Comparison of ENCODE assay signal across 10 cellular contexts in genomic region chr4:792729-793108, GRCh38. TPM values are rescaled to one million over a fixed set of nuclear protein-coding genes. Genes with fewer than 3 reads are reported as not detected.
DNase-seq lines count a peak whose midpoint lies in the region; ATAC-seq, FAIRE-seq and TF ChIP-seq lines count a peak whose summit lies in the region.
"Had no signal": no experiment of that assay in that cellular context is flagged by ENCODE, and none has a peak within 500 bp of the region (broad histone marks: within the 10 kb centered on the region; RNA-seq: fewer than 3 reads in every experiment).

No MANE protein-coding gene starts in this region.

- H4K20me1 ChIP-seq in H1 (replicated peaks in 1 of 2; ENCODE audit: control insufficient read depth in 1 of 2, insufficient read depth in 2 of 2, low read length in 2 of 2), result peaks cover 4 to 8% of the 10 kb centered on the region in 2 experiments

- no peaks in the 10 kb centered on the region for H3K79me2 ChIP-seq in H1 (ENCODE audit: control insufficient read depth in 1 of 2, insufficient read depth in 2 of 2, low read length in 2 of 2)

- H3K4me3 ChIP-seq in H1 (ENCODE audit: extremely low read depth in 1 of 4, insufficient read depth in 2 of 4, low read depth in 3 of 4, low read length in 4 of 4) (peak overlapping the region in 1 of 4 experiments; percentile 51; a peak in 2 of 8 replicates), stomach (peak overlapping the region; percentile 28 to 49 (median 35))
- H3K4me3 ChIP-seq: upper lobe of right lung had no signal

- peak overlapping the region; percentile 82; the same call in 1 of the 2 replicates for H2BK5ac ChIP-seq in H1 (ENCODE audit: low read depth, low read length)

- H2BK12ac ChIP-seq in H1 (ENCODE audit: low read depth, low read length), result peak overlapping the region; percentile 99; the same call in 1 of the 2 replicates

- no peaks in the 10 kb centered on the region for H3K36me3 ChIP-seq in H1 (ENCODE audit: control insufficient read depth in 2 of 4, insufficient read depth in 4 of 4, low read length in 3 of 4)
- H3K36me3 ChIP-seq in stomach, result no peaks in the 10 kb centered on the region
- H3K36me3 ChIP-seq: upper lobe of right lung had no signal

- peak overlapping the region; percentile 19; the same call in 1 of the 2 replicates for H3K18ac ChIP-seq in H1 (ENCODE audit: extremely low read depth, low read length)

- no peak overlapping the region for H2BK120ac ChIP-seq in H1 (replicated peaks; ENCODE audit: low read depth, low read length)

- no peak overlapping the region for H3K56ac ChIP-seq in H1 (replicated peaks; ENCODE audit: insufficient read length, low read depth, low read length)

- H3K23ac ChIP-seq in H1 (ENCODE audit: insufficient read length), result no peak overlapping the region

- TF ChIP-seq CTCF in WTC11 (IDR thresholded peaks at IDR 0.05) (no peak), H1 (IDR thresholded peaks at IDR 0.05; ENCODE audit: control extremely low read depth in 1 of 3, insufficient read depth in 1 of 3, low read depth in 1 of 3, low read length in 3 of 3) (no peak), stomach (IDR thresholded peaks at IDR 0.05) (no peak)

- H3K4me3 Mint-ChIP-seq in activated T-cell treated with anti-CD3 and anti-CD28 coated beads, Interleukin-2, amount 50 U/mL, for 4 hours, result peak overlapping the region; percentile 46
- H3K4me3 Mint-ChIP-seq in WTC11, result peak overlapping the region; percentile 40

- no peak overlapping the region for H3K4ac ChIP-seq in H1 (replicated peaks; ENCODE audit: insufficient read length, low read depth, low read length)

- peaks cover 44% of the 10 kb centered on the region for H3K27me3 Mint-ChIP-seq in activated T-cell treated with anti-CD3 and anti-CD28 coated beads, Interleukin-2, amount 50 U/mL, for 4 hours (ENCODE audit: low read depth)
- H3K27me3 Mint-ChIP-seq in WTC11 (ENCODE audit: low read depth), result peaks cover 68% of the 10 kb centered on the region

- peak overlapping the region; percentile 99 for H2AK5ac ChIP-seq in H1 (ENCODE audit: low read depth, low read length)

- ATAC-seq in activated T-cell treated with anti-CD3 and anti-CD28 coated beads, Interleukin-2, amount 50 U/mL, for 4 hours, result peak; percentile 48 to 52
- ATAC-seq in WTC11, result no peak

- H3K4me1 Mint-ChIP-seq in activated T-cell treated with anti-CD3 and anti-CD28 coated beads, Interleukin-2, amount 50 U/mL, for 4 hours (ENCODE audit: low read depth), result peaks cover 20% of the 10 kb centered on the region
- peaks cover 23% of the 10 kb centered on the region for H3K4me1 Mint-ChIP-seq in WTC11

- H3K4me1 ChIP-seq in H1 (replicated peaks in 1 of 4; ENCODE audit: control insufficient read depth in 3 of 4, insufficient read depth in 4 of 4, low read length in 3 of 4) (peaks cover 5 to 38% (median 21%) of the 10 kb centered on the region in 4 experiments), stomach (peaks cover 26 to 58% (median 42%) of the 10 kb centered on the region in 4 donors)

- no peak overlapping the region for H2AFZ ChIP-seq in H1 (ENCODE audit: low read length)

- H2BK20ac ChIP-seq in H1 (ENCODE audit: low read length), result peak overlapping the region; percentile 8; the same call in 1 of the 2 replicates

- TF ChIP-seq POLR2A in H1 (IDR thresholded peaks at IDR 0.05; ENCODE audit: control extremely low read depth in 1 of 2, low read depth in 2 of 2, low read length in 2 of 2) (no peak), stomach (IDR thresholded peaks at IDR 0.05) (no peak)

- H3K27ac ChIP-seq in H1 (ENCODE audit: low read depth, low read length) (no peak overlapping the region), stomach (no peak overlapping the region)
- H3K27ac ChIP-seq: upper lobe of right lung had no signal

- H3K79me1 ChIP-seq in H1 (ENCODE audit: low read depth, low read length), result no peaks in the 10 kb centered on the region

- no peak overlapping the region; the same call in 1 of the 2 replicates for H4K8ac ChIP-seq in H1 (ENCODE audit: extremely low read depth, insufficient read depth, low read length)

- H3K27ac Mint-ChIP-seq in WTC11, result no peak overlapping the region

- H3K4me2 ChIP-seq in H1 (ENCODE audit: insufficient read depth in 1 of 2, low read depth in 2 of 2, low read length in 2 of 2), result peak overlapping the region in 1 of 2 experiments; percentile 65; a peak in 3 of 4 replicates

- no peak overlapping the region for H3K9ac ChIP-seq in H1 (replicated peaks in 1 of 4; ENCODE audit: extremely low read depth in 1 of 4, low read depth in 3 of 4, low read length in 3 of 4)

- H3K9me3 ChIP-seq in H1 (ENCODE audit: insufficient read depth in 2 of 2, low read depth in 1 of 2, low read length in 1 of 2) (no peaks in the 10 kb centered on the region), stomach (no peaks in the 10 kb centered on the region)
- H3K9me3 ChIP-seq: upper lobe of right lung had no signal

- peaks cover 5% of the 10 kb centered on the region; the same call in 1 of the 2 replicates for H3K23me2 ChIP-seq in H1 (ENCODE audit: low read depth, low read length)

- CTCF ChIA-PET in WTC11 (lab: Charles Lee) (interaction anchor here (1.3 to 3.3 kb wide), 2 partner anchors 11 to 22 kb away, joined by 3 to 19 read pairs; no protein-coding TSS in a partner anchor), H1 (lab: Charles Lee; ENCODE audit: partially characterized antibody) (interaction anchor here (0.6 to 3.7 kb wide), 4 partner anchors 11 to 501 kb away, joined by 3 to 17 read pairs (median 8); no protein-coding TSS in a partner anchor)

- H3K27me3 ChIP-seq in H1 (replicated peaks in 1 of 4; ENCODE audit: control insufficient read depth in 3 of 4, extremely low read depth in 1 of 4, insufficient read depth in 3 of 4, low read length in 3 of 4) (peaks cover 19 to 72% (median 56%) of the 10 kb centered on the region in 4 experiments), stomach (peaks cover 19 to 100% (median 55%) of the 10 kb centered on the region in 3 donors)

- TF ChIP-seq EP300 in H1 (IDR thresholded peaks at IDR 0.05; ENCODE audit: borderline replicate concordance in 1 of 2, low read depth in 2 of 2, low read length in 2 of 2), result no peak
- no peak for TF ChIP-seq EP300 in stomach (IDR thresholded peaks at IDR 0.05)

- H3K36me3 Mint-ChIP-seq in activated T-cell treated with anti-CD3 and anti-CD28 coated beads, Interleukin-2, amount 50 U/mL, for 4 hours (ENCODE audit: insufficient read depth), result no peaks in the 10 kb centered on the region
- no peaks in the 10 kb centered on the region for H3K36me3 Mint-ChIP-seq in WTC11

- H3K14ac ChIP-seq in H1 (ENCODE audit: insufficient read length), result no peak overlapping the region

- 90% methylated on average over 14 of the region's 15 CpGs; no CpG with 5 or more reads in 1 of the 2 experiments for WGBS in H1 (ENCODE audit: extremely low coverage in 1 of 2, insufficient coverage in 1 of 2, insufficient read length in 1 of 2, insufficient replicate concordance in 2 of 2, low coverage in 1 of 2, low lambda C conversion rate in 2 of 2, missing lambda C conversion rate in 1 of 2), 2 experiments
- 44 to 56% (median 48%) methylated on average over 15 of the region's 15 CpGs for WGBS in stomach, 5 donors

- H2BK15ac ChIP-seq in H1 (ENCODE audit: low read length), result peak overlapping the region; percentile 100

- FAIRE-seq in H1 (lab: Jason Lieb, UNC), result no peak

- DNase-seq in activated T-cell treated with anti-CD3 and anti-CD28 coated beads, Interleukin-2, amount 50 U/mL, for 4 hours, result no peak
- DNase-seq in activated T-cell treated with anti-CD3 and anti-CD28 coated beads for 4 hours, result no peak
- no peak for DNase-seq in WTC11 (ENCODE audit: low spot score)
- no peak for DNase-seq in H1 (ENCODE audit: low read depth in 1 of 2, low spot score in 2 of 2)
- no peak for DNase-seq in stomach
- DNase-seq in hepatic stellate cell (ENCODE audit: low spot score), result no peak
- DNase-seq in RKO (ENCODE audit: low spot score), result no peak
- DNase-seq in NCI-H2171 treated with DMSO at 0.1 percent for 48 hours (lab: John Stamatoyannopoulos, UW), result no peak
- DNase-seq: MM.1S, upper lobe of right lung had no signal

- no peak overlapping the region for H4K5ac ChIP-seq in H1 (ENCODE audit: insufficient read length, low read depth, low read length)

- POLR2A ChIA-PET in WTC11 (lab: Charles Lee), result no interaction called here
- POLR2A ChIA-PET in H1 (lab: Charles Lee; ENCODE audit: partially characterized antibody), result interaction anchor here (1.2 to 2.5 kb wide), 2 partner anchors 12 to 19 kb away, joined by 4 to 14 read pairs; no protein-coding TSS in a partner anchor

- H3K9me3 Mint-ChIP-seq in activated T-cell treated with anti-CD3 and anti-CD28 coated beads, Interleukin-2, amount 50 U/mL, for 4 hours, result no peaks in the 10 kb centered on the region
- no peaks in the 10 kb centered on the region for H3K9me3 Mint-ChIP-seq in WTC11

- intact Hi-C loops in stomach (cut with DNase I; ENCODE audit: low total_unique reads), result no loop called here

- TF ChIP-seq RAD21 in H1 (IDR thresholded peaks at IDR 0.05 in 1 of 2, conservative IDR thresholded peaks at IDR 0.05 in 1 of 2; ENCODE audit: low read depth in 2 of 2, low read length in 2 of 2), result no peak

- H4K91ac ChIP-seq in H1 (replicated peaks; ENCODE audit: insufficient read length, low read length), result peak overlapping the region; percentile 79

TF ChIP-seq in WTC11, 78 proteins besides CTCF, POLR2A, EP300 and RAD21 (continues in another document):
- TF ChIP-seq ZMAT4 (CRISPR knock-in tag; IDR thresholded peaks at IDR 0.05), result no peak

TF ChIP-seq in H1, 55 proteins besides CTCF, POLR2A, EP300 and RAD21 (continues in another document):
- no peak for TF ChIP-seq ZNF274 (IDR thresholded peaks at IDR 0.05; ENCODE audit: borderline replicate concordance, extremely low read depth, low read length)

RNA-seq across cellular contexts. Expression of gene CPLX1, which starts 33.2 kb away (rescaled TPM):
- total RNA-seq in activated T-cell treated with anti-CD3 and anti-CD28 coated beads, Interleukin-2, amount 50 U/mL, for 4 hours, result 1 to 10 TPM in 1 of 3 donors, under 1 TPM in 2; 0.50 to 1.0 (median 0.58) TPM
- total RNA-seq in WTC11 (2021) (1.5 to 3.5 TPM (median 2.0 TPM) in 3 replicates), stomach (1 to 10 TPM in 1 of 5 donors, under 1 TPM in 1, not detected in 3; 0.37 to 1.2 TPM)
- 0.56 and 0.67 TPM in 2 replicates for total RNA-seq in H1 (2021; fragmentation: NEBNext Ultra II Directional; extraction: Animal tissue kit (Norgen Biotek cat#: 25700))
- polyA plus RNA-seq in H1 (2011; rRNA removed) (0.32 and 1.3 TPM in 2 replicates), stomach (1 to 10 TPM; 1.9 to 2.9 (median 2.6) TPM)
- 0.35 TPM for polyA plus RNA-seq in H1 (2011; cell fraction: cytosol; rRNA removed)
- polyA plus RNA-seq in H1 (2011; cell fraction: nucleus; rRNA removed), result 3.7 TPM
- 0.76 to 1.5 TPM (median 1.1 TPM) in 4 replicates for polyA plus RNA-seq in H1 (2012, experiment 1 of 2)
- 0.46 TPM for polyA plus RNA-seq in H1 (2012, experiment 2 of 2)
- 0.63 TPM for polyA plus RNA-seq in H1 (2013, experiment 1 of 2)
- polyA plus RNA-seq in H1 (2013, experiment 2 of 2), result 0.74 TPM
- 0.07 TPM in 1 of 2 replicates, not detected in the other for polyA minus RNA-seq in H1 (2011; rRNA and poly(A)+ RNA removed)
- polyA minus RNA-seq in H1 (2011; cell fraction: cytosol; rRNA and poly(A)+ RNA removed), result not detected
- not detected for polyA minus RNA-seq in H1 (2011; cell fraction: nucleus; rRNA and poly(A)+ RNA removed)
